1 cellular context compared by ENCODE assay signal in the genomic region with DNA sequence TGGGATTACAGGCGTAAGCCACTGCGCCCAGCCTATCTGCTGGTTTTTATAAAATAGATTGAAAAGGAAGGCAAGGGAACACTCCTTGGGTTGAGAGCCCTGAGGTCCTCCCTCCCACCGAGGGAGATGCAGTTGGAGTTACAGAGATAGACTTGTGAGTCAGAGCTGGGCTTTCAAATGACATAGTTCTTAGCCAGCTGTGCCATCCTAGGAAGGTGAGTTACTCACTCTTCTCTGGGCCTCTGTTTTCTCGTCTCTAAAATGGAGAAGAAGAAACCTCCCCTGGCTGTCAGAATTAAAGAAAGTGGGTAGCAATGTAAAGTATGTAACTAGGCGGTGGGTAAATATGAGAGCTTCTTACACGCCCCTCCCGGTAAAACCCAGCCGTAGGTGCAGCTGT.
TF ChIP-seq lines count a peak whose summit lies in the region.

No MANE protein-coding gene starts in this region.

TF ChIP-seq in IMR-90, 13 proteins besides CTCF, POLR2A, EP300 and RAD21:
- no peak for TF ChIP-seq CEBPB (IDR thresholded peaks at IDR 0.05; ENCODE audit: low read depth, low read length)
- no peak for TF ChIP-seq FOS (IDR thresholded peaks at IDR 0.05; ENCODE audit: low read depth, low read length)
- TF ChIP-seq NFE2L2 (IDR thresholded peaks at IDR 0.05; ENCODE audit: low read depth, low read length) = no peak
- TF ChIP-seq BHLHE40 (IDR thresholded peaks at IDR 0.05; ENCODE audit: low read depth, low read length) = no peak
- TF ChIP-seq MXI1 (IDR thresholded peaks at IDR 0.05; ENCODE audit: borderline replicate concordance, low read depth, low read length) = no peak
- 0 out of 2 replicates have a peak, but pooled peaks have one; percentile 22 for TF ChIP-seq MAZ (IDR thresholded peaks at IDR 0.05; ENCODE audit: borderline replicate concordance, low read depth, low read length)
- peak; percentile 69 for TF ChIP-seq RCOR1 (IDR thresholded peaks at IDR 0.05; ENCODE audit: insufficient replicate concordance, low read length)
